In the genomic region with DNA sequence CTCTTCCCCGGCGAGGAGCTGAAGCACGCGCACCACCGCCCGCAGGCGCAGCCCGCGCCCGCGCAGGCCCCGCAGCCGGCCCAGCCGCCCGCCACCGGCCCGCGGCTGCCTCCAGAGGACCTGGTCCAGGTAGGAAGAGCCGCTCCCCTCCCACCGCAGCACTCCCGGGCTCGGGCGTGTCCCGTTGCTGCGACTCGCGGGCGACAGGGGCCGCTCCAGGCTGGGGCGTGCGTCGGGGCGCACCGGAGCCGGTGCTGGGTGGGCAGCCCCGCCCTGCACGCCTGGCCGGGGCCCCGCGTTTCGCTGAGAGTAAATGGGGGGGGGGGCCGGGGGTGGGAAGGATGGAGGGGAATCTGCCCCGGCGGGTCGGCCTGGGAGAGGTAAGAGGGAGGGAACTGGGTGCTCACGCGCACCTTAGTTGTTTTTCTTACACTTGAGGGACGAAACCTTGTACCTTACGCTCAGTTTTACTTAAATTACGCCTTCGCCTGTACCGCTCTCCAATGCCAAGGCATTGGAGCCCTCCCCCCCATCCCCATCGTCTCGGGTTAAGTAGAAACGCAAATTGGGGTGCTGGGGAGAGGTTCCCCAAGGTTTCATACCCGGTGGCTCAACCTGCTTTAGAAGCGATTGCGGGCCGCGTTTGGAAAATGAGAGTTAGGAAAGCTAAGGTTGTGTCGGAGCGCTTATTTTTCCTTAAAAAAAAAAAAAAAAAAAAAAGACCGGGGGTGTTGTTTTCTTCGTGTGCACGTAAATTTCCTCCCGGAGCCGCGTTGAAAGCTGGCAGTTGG, we compare ENCODE assay signal across 1 cellular context.
TF ChIP-seq lines count a peak whose summit lies in the region.

No MANE protein-coding gene starts in this region.

TF ChIP-seq in GM23338, 12 proteins besides CTCF, POLR2A, EP300 and RAD21 (continued from another document):
- TF ChIP-seq, protein P1, sequence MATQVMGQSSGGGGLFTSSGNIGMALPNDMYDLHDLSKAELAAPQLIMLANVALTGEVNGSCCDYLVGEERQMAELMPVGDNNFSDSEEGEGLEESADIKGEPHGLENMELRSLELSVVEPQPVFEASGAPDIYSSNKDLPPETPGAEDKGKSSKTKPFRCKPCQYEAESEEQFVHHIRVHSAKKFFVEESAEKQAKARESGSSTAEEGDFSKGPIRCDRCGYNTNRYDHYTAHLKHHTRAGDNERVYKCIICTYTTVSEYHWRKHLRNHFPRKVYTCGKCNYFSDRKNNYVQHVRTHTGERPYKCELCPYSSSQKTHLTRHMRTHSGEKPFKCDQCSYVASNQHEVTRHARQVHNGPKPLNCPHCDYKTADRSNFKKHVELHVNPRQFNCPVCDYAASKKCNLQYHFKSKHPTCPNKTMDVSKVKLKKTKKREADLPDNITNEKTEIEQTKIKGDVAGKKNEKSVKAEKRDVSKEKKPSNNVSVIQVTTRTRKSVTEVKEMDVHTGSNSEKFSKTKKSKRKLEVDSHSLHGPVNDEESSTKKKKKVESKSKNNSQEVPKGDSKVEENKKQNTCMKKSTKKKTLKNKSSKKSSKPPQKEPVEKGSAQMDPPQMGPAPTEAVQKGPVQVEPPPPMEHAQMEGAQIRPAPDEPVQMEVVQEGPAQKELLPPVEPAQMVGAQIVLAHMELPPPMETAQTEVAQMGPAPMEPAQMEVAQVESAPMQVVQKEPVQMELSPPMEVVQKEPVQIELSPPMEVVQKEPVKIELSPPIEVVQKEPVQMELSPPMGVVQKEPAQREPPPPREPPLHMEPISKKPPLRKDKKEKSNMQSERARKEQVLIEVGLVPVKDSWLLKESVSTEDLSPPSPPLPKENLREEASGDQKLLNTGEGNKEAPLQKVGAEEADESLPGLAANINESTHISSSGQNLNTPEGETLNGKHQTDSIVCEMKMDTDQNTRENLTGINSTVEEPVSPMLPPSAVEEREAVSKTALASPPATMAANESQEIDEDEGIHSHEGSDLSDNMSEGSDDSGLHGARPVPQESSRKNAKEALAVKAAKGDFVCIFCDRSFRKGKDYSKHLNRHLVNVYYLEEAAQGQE (IDR thresholded peaks at IDR 0.05; ENCODE audit: unreplicated experiment) = no peak
- no peak for TF ChIP-seq POLR2AphosphoS5 (IDR thresholded peaks at IDR 0.05; ENCODE audit: low read depth)
- no peak for TF ChIP-seq STAT1 (IDR thresholded peaks at IDR 0.05; ENCODE audit: unreplicated experiment)
- TF ChIP-seq, protein P2, sequence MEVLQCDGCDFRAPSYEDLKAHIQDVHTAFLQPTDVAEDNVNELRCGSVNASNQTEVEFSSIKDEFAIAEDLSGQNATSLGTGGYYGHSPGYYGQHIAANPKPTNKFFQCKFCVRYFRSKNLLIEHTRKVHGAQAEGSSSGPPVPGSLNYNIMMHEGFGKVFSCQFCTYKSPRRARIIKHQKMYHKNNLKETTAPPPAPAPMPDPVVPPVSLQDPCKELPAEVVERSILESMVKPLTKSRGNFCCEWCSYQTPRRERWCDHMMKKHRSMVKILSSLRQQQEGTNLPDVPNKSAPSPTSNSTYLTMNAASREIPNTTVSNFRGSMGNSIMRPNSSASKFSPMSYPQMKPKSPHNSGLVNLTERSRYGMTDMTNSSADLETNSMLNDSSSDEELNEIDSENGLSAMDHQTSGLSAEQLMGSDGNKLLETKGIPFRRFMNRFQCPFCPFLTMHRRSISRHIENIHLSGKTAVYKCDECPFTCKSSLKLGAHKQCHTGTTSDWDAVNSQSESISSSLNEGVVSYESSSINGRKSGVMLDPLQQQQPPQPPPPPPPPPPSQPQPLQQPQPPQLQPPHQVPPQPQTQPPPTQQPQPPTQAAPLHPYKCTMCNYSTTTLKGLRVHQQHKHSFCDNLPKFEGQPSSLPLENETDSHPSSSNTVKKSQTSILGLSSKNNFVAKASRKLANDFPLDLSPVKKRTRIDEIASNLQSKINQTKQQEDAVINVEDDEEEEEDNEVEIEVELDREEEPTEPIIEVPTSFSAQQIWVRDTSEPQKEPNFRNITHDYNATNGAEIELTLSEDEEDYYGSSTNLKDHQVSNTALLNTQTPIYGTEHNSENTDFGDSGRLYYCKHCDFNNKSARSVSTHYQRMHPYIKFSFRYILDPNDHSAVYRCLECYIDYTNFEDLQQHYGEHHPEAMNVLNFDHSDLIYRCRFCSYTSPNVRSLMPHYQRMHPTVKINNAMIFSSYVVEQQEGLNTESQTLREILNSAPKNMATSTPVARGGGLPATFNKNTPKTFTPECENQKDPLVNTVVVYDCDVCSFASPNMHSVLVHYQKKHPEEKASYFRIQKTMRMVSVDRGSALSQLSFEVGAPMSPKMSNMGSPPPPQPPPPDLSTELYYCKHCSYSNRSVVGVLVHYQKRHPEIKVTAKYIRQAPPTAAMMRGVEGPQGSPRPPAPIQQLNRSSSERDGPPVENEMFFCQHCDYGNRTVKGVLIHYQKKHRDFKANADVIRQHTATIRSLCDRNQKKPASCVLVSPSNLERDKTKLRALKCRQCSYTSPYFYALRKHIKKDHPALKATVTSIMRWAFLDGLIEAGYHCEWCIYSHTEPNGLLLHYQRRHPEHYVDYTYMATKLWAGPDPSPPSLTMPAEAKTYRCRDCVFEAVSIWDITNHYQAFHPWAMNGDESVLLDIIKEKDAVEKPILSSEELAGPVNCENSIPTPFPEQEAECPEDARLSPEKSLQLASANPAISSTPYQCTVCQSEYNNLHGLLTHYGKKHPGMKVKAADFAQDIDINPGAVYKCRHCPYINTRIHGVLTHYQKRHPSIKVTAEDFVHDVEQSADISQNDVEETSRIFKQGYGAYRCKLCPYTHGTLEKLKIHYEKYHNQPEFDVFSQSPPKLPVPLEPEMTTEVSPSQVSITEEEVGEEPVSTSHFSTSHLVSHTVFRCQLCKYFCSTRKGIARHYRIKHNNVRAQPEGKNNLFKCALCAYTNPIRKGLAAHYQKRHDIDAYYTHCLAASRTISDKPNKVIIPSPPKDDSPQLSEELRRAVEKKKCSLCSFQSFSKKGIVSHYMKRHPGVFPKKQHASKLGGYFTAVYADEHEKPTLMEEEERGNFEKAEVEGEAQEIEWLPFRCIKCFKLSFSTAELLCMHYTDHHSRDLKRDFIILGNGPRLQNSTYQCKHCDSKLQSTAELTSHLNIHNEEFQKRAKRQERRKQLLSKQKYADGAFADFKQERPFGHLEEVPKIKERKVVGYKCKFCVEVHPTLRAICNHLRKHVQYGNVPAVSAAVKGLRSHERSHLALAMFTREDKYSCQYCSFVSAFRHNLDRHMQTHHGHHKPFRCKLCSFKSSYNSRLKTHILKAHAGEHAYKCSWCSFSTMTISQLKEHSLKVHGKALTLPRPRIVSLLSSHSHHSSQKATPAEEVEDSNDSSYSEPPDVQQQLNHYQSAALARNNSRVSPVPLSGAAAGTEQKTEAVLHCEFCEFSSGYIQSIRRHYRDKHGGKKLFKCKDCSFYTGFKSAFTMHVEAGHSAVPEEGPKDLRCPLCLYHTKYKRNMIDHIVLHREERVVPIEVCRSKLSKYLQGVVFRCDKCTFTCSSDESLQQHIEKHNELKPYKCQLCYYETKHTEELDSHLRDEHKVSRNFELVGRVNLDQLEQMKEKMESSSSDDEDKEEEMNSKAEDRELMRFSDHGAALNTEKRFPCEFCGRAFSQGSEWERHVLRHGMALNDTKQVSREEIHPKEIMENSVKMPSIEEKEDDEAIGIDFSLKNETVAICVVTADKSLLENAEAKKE (CRISPR knock-in tag; IDR thresholded peaks at IDR 0.05) = no peak
- no peak for TF ChIP-seq ZNF114 (CRISPR knock-in tag; IDR thresholded peaks at IDR 0.05)
- no peak for TF ChIP-seq EZH2phosphoT487 (IDR thresholded peaks at IDR 0.05; ENCODE audit: unreplicated experiment)
- no peak for TF ChIP-seq NANOG (IDR thresholded peaks at IDR 0.05; ENCODE audit: borderline replicate concordance)
